19 cellular contexts compared by ENCODE assay signal in genomic region chr9:122164286-122164685, GRCh38. TPM values are rescaled to one million over a fixed set of nuclear protein-coding genes. Genes with fewer than 3 reads are reported as not detected.
DNase-seq lines count a peak whose midpoint lies in the region; TF ChIP-seq lines count a peak whose summit lies in the region.
"Had no signal": no experiment of that assay in that cellular context is flagged by ENCODE, and none has a peak within 500 bp of the region (broad histone marks: within the 10 kb centered on the region; RNA-seq: fewer than 3 reads in every experiment).

No MANE protein-coding gene starts in this region.

- H3K36me3 ChIP-seq in rectal smooth muscle tissue (ENCODE audit: control insufficient read depth, insufficient read depth, low read length) (no peaks in the 10 kb centered on the region), transverse colon (no peaks in the 10 kb centered on the region)
- H3K36me3 ChIP-seq: BLaER1 had no signal

- no peak for TF ChIP-seq POLR2A in transverse colon (IDR thresholded peaks at IDR 0.05)

- no peak overlapping the region for H3K4me3 Mint-ChIP-seq in endothelial cell (ENCODE audit: unreplicated experiment)
- H3K4me3 Mint-ChIP-seq in nephron progenitor cell: no peak overlapping the region
- H3K4me3 Mint-ChIP-seq: CD14-positive monocyte; CD4-positive, alpha-beta memory T cell; HFFc6 had no signal

- no peak overlapping the region for H3K9ac ChIP-seq in rectal smooth muscle tissue (ENCODE audit: low read length)
- H3K9ac ChIP-seq: BLaER1 had no signal

- H3K27ac ChIP-seq in rectal smooth muscle tissue (ENCODE audit: low read depth, low read length) (peak overlapping the region; percentile 84), transverse colon (peak overlapping the region in 3 of 4 donors; percentile 7 to 45 (median 35))
- H3K27ac ChIP-seq: BLaER1 had no signal

- H3K27ac Mint-ChIP-seq in endothelial cell (ENCODE audit: unreplicated experiment) (peak overlapping the region; percentile 36), nephron progenitor cell (no peak overlapping the region)
- H3K27ac Mint-ChIP-seq: CD14-positive monocyte; CD4-positive, alpha-beta memory T cell; HFFc6 had no signal

- intact Hi-C loops in transverse colon (cut with DNase I; ENCODE audit: low total_unique reads): no loop called here

- TF ChIP-seq CTCF in endothelial cell (IDR thresholded peaks at IDR 0.05; ENCODE audit: unreplicated experiment) (no peak), transverse colon (IDR thresholded peaks at IDR 0.05) (no peak), nephron progenitor cell (IDR thresholded peaks at IDR 0.05) (no peak)

- H3K36me3 Mint-ChIP-seq in endothelial cell (ENCODE audit: low read depth, unreplicated experiment) (peaks cover 10% of the 10 kb centered on the region), nephron progenitor cell (ENCODE audit: low read depth) (peaks cover 3% of the 10 kb centered on the region)
- H3K36me3 Mint-ChIP-seq: CD14-positive monocyte had no signal

- H3K4me1 ChIP-seq in rectal smooth muscle tissue (ENCODE audit: control insufficient read depth, insufficient read depth, low read length): peaks cover 13% of the 10 kb centered on the region
- no peaks in the 10 kb centered on the region for H3K4me1 ChIP-seq in transverse colon

- in situ Hi-C loops in transverse colon (cut with MboI; ENCODE audit: low pct_ligation_motif_present in 1 of 4, low pct_unique_long_range_greater_than_20kb in 1 of 4, low sequenced_read_pairs in 3 of 4): no loop called here

- DNase-seq in endothelial cell (ENCODE audit: low spot score) (no peak), islet precursor cell (peak; percentile 40), transverse colon (peak; percentile 18), HK-2 (ENCODE audit: unreplicated experiment) (no peak), RPMI8226 (no peak), nephron progenitor cell (no peak), nucleus accumbens (lab: John Stamatoyannopoulos, UW) (no peak)
- DNase-seq: 8988T; CD4-positive, alpha-beta memory T cell; DMS79 treated with DMSO at 0.1 percent for 48 hours; GF-D8; GOT3; H7; HFFc6 had no signal

- H3K4me3 ChIP-seq in rectal smooth muscle tissue (ENCODE audit: low read length): peak overlapping the region; percentile 29
- no peak overlapping the region for H3K4me3 ChIP-seq in transverse colon
- H3K4me3 ChIP-seq: BLaER1 had no signal

- WGBS in transverse colon (ENCODE audit: low coverage in 1 of 2), 2 donors: 17 to 30% methylated on average over 2 of the region's 2 CpGs

- no peaks in the 10 kb centered on the region for H3K27me3 ChIP-seq in rectal smooth muscle tissue (ENCODE audit: control insufficient read depth, insufficient read depth, low read length)
- peaks cover 6% of the 10 kb centered on the region for H3K27me3 ChIP-seq in transverse colon
- H3K27me3 ChIP-seq: BLaER1 had no signal

- H3K4me1 Mint-ChIP-seq in endothelial cell (ENCODE audit: unreplicated experiment) (peaks cover 3% of the 10 kb centered on the region), nephron progenitor cell (no peaks in the 10 kb centered on the region)

- no peaks in the 10 kb centered on the region for H3K9me3 ChIP-seq in transverse colon

- TF ChIP-seq EP300 in transverse colon (IDR thresholded peaks at IDR 0.05; ENCODE audit: low read depth): no peak

- H3K9me3 Mint-ChIP-seq in endothelial cell (ENCODE audit: unreplicated experiment): peaks cover 5% of the 10 kb centered on the region
- peaks cover 34% of the 10 kb centered on the region for H3K9me3 Mint-ChIP-seq in nephron progenitor cell

- H3K27me3 Mint-ChIP-seq in endothelial cell (ENCODE audit: unreplicated experiment): peaks cover 14% of the 10 kb centered on the region
- peaks cover 68% of the 10 kb centered on the region for H3K27me3 Mint-ChIP-seq in nephron progenitor cell (ENCODE audit: low read depth, poor library complexity)

RNA-seq across cellular contexts. Expression of gene MORN5, which starts 4.6 kb away (rescaled TPM):
- total RNA-seq in endothelial cell (ENCODE audit: unreplicated experiment) (0.64 TPM), transverse colon (1 to 10 TPM in 2 of 4 donors, not detected in 2; 3.8 to 4.0 TPM)
- total RNA-seq: A673; CD4-positive, alpha-beta memory T cell; H7; HepG2; HFFc6 had no signal

RNA-seq across cellular contexts. Expression of gene NDUFA8, which starts 4.7 kb away (rescaled TPM):
- total RNA-seq in endothelial cell (ENCODE audit: unreplicated experiment) (45.2 TPM), transverse colon (10 to 100 TPM; 16.1 to 59.5 (median 40.3) TPM)

Comparison
In these comparisons a context has a peak if more than half of its experiments do, and no peak if none do; other contexts are left out.
1. DNase-seq: peak in islet precursor cell (single experiment) and transverse colon (single experiment); none in endothelial cell (single experiment), HK-2 (single experiment), RPMI8226 (single experiment), nephron progenitor cell (single experiment) and nucleus accumbens (0 of 56).